ENCODE assay signal across 1 cellular context in the genomic region with DNA sequence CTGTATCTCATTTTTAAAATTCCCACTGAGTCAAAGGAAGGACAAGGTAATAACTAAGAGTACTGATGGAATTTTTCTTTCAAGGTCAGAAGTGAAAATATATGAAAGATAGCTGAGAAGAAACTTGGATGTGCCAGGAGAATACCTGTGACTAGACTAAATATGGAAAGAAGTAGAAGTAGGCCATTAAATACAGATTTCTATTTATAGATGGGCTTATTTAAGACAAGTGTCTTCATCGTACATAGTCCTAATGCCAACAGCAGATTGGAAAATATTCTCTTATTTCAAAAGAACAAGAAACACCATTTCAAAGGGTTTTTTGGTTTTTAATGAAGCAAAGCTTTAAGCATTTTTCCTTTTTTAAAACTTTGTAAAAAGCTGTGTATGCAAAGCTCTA.
TF ChIP-seq lines count a peak whose summit lies in the region.

No MANE protein-coding gene starts in this region.

TF ChIP-seq in GM23338, 12 proteins besides CTCF, POLR2A, EP300 and RAD21:
- TF ChIP-seq EZH2phosphoT487 (IDR thresholded peaks at IDR 0.05; ENCODE audit: unreplicated experiment) (no peak), STAT1 (IDR thresholded peaks at IDR 0.05; ENCODE audit: unreplicated experiment) (no peak), ZNF331 (CRISPR knock-in tag; IDR thresholded peaks at IDR 0.05; ENCODE audit: low read depth) (no peak), POLR2AphosphoS5 (IDR thresholded peaks at IDR 0.05; ENCODE audit: low read depth) (no peak), ZNF114 (CRISPR knock-in tag; IDR thresholded peaks at IDR 0.05) (no peak), JUNB (IDR thresholded peaks at IDR 0.05; ENCODE audit: unreplicated experiment) (no peak), CREB1 (CRISPR knock-in tag; IDR thresholded peaks at IDR 0.05; ENCODE audit: low read depth) (no peak), NANOG (IDR thresholded peaks at IDR 0.05; ENCODE audit: borderline replicate concordance) (no peak), EZH2 (IDR thresholded peaks at IDR 0.05; ENCODE audit: low read depth, unreplicated experiment) (no peak)
- TF ChIP-seq, protein P1, sequence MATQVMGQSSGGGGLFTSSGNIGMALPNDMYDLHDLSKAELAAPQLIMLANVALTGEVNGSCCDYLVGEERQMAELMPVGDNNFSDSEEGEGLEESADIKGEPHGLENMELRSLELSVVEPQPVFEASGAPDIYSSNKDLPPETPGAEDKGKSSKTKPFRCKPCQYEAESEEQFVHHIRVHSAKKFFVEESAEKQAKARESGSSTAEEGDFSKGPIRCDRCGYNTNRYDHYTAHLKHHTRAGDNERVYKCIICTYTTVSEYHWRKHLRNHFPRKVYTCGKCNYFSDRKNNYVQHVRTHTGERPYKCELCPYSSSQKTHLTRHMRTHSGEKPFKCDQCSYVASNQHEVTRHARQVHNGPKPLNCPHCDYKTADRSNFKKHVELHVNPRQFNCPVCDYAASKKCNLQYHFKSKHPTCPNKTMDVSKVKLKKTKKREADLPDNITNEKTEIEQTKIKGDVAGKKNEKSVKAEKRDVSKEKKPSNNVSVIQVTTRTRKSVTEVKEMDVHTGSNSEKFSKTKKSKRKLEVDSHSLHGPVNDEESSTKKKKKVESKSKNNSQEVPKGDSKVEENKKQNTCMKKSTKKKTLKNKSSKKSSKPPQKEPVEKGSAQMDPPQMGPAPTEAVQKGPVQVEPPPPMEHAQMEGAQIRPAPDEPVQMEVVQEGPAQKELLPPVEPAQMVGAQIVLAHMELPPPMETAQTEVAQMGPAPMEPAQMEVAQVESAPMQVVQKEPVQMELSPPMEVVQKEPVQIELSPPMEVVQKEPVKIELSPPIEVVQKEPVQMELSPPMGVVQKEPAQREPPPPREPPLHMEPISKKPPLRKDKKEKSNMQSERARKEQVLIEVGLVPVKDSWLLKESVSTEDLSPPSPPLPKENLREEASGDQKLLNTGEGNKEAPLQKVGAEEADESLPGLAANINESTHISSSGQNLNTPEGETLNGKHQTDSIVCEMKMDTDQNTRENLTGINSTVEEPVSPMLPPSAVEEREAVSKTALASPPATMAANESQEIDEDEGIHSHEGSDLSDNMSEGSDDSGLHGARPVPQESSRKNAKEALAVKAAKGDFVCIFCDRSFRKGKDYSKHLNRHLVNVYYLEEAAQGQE (IDR thresholded peaks at IDR 0.05; ENCODE audit: unreplicated experiment), result no peak
- TF ChIP-seq, protein P2, sequence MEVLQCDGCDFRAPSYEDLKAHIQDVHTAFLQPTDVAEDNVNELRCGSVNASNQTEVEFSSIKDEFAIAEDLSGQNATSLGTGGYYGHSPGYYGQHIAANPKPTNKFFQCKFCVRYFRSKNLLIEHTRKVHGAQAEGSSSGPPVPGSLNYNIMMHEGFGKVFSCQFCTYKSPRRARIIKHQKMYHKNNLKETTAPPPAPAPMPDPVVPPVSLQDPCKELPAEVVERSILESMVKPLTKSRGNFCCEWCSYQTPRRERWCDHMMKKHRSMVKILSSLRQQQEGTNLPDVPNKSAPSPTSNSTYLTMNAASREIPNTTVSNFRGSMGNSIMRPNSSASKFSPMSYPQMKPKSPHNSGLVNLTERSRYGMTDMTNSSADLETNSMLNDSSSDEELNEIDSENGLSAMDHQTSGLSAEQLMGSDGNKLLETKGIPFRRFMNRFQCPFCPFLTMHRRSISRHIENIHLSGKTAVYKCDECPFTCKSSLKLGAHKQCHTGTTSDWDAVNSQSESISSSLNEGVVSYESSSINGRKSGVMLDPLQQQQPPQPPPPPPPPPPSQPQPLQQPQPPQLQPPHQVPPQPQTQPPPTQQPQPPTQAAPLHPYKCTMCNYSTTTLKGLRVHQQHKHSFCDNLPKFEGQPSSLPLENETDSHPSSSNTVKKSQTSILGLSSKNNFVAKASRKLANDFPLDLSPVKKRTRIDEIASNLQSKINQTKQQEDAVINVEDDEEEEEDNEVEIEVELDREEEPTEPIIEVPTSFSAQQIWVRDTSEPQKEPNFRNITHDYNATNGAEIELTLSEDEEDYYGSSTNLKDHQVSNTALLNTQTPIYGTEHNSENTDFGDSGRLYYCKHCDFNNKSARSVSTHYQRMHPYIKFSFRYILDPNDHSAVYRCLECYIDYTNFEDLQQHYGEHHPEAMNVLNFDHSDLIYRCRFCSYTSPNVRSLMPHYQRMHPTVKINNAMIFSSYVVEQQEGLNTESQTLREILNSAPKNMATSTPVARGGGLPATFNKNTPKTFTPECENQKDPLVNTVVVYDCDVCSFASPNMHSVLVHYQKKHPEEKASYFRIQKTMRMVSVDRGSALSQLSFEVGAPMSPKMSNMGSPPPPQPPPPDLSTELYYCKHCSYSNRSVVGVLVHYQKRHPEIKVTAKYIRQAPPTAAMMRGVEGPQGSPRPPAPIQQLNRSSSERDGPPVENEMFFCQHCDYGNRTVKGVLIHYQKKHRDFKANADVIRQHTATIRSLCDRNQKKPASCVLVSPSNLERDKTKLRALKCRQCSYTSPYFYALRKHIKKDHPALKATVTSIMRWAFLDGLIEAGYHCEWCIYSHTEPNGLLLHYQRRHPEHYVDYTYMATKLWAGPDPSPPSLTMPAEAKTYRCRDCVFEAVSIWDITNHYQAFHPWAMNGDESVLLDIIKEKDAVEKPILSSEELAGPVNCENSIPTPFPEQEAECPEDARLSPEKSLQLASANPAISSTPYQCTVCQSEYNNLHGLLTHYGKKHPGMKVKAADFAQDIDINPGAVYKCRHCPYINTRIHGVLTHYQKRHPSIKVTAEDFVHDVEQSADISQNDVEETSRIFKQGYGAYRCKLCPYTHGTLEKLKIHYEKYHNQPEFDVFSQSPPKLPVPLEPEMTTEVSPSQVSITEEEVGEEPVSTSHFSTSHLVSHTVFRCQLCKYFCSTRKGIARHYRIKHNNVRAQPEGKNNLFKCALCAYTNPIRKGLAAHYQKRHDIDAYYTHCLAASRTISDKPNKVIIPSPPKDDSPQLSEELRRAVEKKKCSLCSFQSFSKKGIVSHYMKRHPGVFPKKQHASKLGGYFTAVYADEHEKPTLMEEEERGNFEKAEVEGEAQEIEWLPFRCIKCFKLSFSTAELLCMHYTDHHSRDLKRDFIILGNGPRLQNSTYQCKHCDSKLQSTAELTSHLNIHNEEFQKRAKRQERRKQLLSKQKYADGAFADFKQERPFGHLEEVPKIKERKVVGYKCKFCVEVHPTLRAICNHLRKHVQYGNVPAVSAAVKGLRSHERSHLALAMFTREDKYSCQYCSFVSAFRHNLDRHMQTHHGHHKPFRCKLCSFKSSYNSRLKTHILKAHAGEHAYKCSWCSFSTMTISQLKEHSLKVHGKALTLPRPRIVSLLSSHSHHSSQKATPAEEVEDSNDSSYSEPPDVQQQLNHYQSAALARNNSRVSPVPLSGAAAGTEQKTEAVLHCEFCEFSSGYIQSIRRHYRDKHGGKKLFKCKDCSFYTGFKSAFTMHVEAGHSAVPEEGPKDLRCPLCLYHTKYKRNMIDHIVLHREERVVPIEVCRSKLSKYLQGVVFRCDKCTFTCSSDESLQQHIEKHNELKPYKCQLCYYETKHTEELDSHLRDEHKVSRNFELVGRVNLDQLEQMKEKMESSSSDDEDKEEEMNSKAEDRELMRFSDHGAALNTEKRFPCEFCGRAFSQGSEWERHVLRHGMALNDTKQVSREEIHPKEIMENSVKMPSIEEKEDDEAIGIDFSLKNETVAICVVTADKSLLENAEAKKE (CRISPR knock-in tag; IDR thresholded peaks at IDR 0.05), result no peak
- TF ChIP-seq, protein P3, sequence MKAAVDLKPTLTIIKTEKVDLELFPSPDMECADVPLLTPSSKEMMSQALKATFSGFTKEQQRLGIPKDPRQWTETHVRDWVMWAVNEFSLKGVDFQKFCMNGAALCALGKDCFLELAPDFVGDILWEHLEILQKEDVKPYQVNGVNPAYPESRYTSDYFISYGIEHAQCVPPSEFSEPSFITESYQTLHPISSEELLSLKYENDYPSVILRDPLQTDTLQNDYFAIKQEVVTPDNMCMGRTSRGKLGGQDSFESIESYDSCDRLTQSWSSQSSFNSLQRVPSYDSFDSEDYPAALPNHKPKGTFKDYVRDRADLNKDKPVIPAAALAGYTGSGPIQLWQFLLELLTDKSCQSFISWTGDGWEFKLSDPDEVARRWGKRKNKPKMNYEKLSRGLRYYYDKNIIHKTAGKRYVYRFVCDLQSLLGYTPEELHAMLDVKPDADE (IDR thresholded peaks at IDR 0.05), result no peak
